Comparison of ENCODE assay signal across 16 cellular contexts in genomic region chr22:17218341-17218740, GRCh38. TPM values are rescaled to one million over a fixed set of nuclear protein-coding genes. Genes with fewer than 3 reads are reported as not detected.
A peak's percentile ranks its signal among the peaks of the same experiment; 100 is the strongest.
DNase-seq lines count a peak whose midpoint lies in the region; ATAC-seq and TF ChIP-seq lines count a peak whose summit lies in the region.
"Had no signal": no experiment of that assay in that cellular context is flagged by ENCODE, and none has a peak within 500 bp of the region (broad histone marks: within the 10 kb centered on the region; RNA-seq: fewer than 3 reads in every experiment).

No MANE protein-coding gene starts in this region.

- H4K20me1 ChIP-seq in SU-DHL-6 (ENCODE audit: low read depth, low read length) = no peaks in the 10 kb centered on the region

- 50 to 87% methylated on average over 2 to 4 of the region's 4 CpGs for WGBS in endodermal cell (ENCODE audit: insufficient coverage in 1 of 2, insufficient read length in 1 of 2), 2 experiments
- WGBS in suprapubic skin = 59% methylated on average over 4 of the region's 4 CpGs

- peak overlapping the region; percentile 45 for H3K4me3 ChIP-seq in SU-DHL-6 (ENCODE audit: insufficient read depth, low read length, poor library complexity, severe bottlenecking)
- H3K4me3 ChIP-seq in endodermal cell (ENCODE audit: low read length) = no peak overlapping the region
- peak overlapping the region; percentile 8 for H3K4me3 ChIP-seq in suprapubic skin
- H3K4me3 ChIP-seq: A549, K562 had no signal

- TF ChIP-seq POLR2A in suprapubic skin (IDR thresholded peaks at IDR 0.05) (no peak), erythroblast (IDR thresholded peaks at IDR 0.05; ENCODE audit: low read length) (no peak)

- H3K4me3 Mint-ChIP-seq in activated CD4-positive, alpha-beta T cell treated with anti-CD3 and anti-CD28 coated beads, Interleukin-2, amount 10 ng/mL, durations not matched to agents 7 days and 5 days = peak overlapping the region; percentile 83
- H3K4me3 Mint-ChIP-seq in endodermal cell = no peak overlapping the region
- H3K4me3 Mint-ChIP-seq: nephron progenitor cell, type B pancreatic cell had no signal

- H3K79me2 ChIP-seq in SU-DHL-6 (ENCODE audit: insufficient read depth, low read length) = 0 out of 2 replicates have a peak, but pooled peaks cover 4% of the 10 kb centered on the region

- CTCF ChIA-PET in activated CD4-positive, alpha-beta T cell treated with anti-CD3 and anti-CD28 coated beads, Interleukin-2, amount 10 ng/mL, durations not matched to agents 7 days and 5 days (lab: Charles Lee) = interaction anchor here (1.0 to 4.4 kb wide), 2 partner anchors 11 to 340 kb away, joined by 3 to 15 read pairs; no protein-coding TSS in a partner anchor

- peak overlapping the region; percentile 96 for H3K27ac Mint-ChIP-seq in activated CD4-positive, alpha-beta T cell treated with anti-CD3 and anti-CD28 coated beads, Interleukin-2, amount 10 ng/mL, durations not matched to agents 7 days and 5 days
- H3K27ac Mint-ChIP-seq in endodermal cell = no peak overlapping the region
- H3K27ac Mint-ChIP-seq: nephron progenitor cell, type B pancreatic cell had no signal

- POLR2A ChIA-PET in activated CD4-positive, alpha-beta T cell treated with anti-CD3 and anti-CD28 coated beads, Interleukin-2, amount 10 ng/mL, durations not matched to agents 7 days and 5 days (lab: Charles Lee) = no interaction called here

- TF ChIP-seq CTCF in SU-DHL-6 (IDR thresholded peaks at IDR 0.05; ENCODE audit: insufficient read depth, low read length, poor library complexity, severe bottlenecking) = no peak
- TF ChIP-seq CTCF in endodermal cell (conservative IDR thresholded peaks at IDR 0.05) = no peak
- no peak for TF ChIP-seq CTCF in suprapubic skin (IDR thresholded peaks at IDR 0.05)

- H3K4me1 ChIP-seq in endodermal cell (ENCODE audit: control insufficient read depth, insufficient read depth, low read length) (no peaks in the 10 kb centered on the region), suprapubic skin (no peaks in the 10 kb centered on the region)
- H3K4me1 ChIP-seq: A549, sigmoid colon had no signal

- H3F3A ChIP-seq in SU-DHL-6 (ENCODE audit: insufficient read depth) = peaks cover 9% of the 10 kb centered on the region; the same call in 1 of the 2 replicates

- H3K27me3 Mint-ChIP-seq in activated CD4-positive, alpha-beta T cell treated with anti-CD3 and anti-CD28 coated beads, Interleukin-2, amount 10 ng/mL, durations not matched to agents 7 days and 5 days = no peaks in the 10 kb centered on the region
- no peaks in the 10 kb centered on the region for H3K27me3 Mint-ChIP-seq in endodermal cell (ENCODE audit: insufficient read depth)
- H3K27me3 Mint-ChIP-seq: type B pancreatic cell had no signal

- H3K4me1 Mint-ChIP-seq in activated CD4-positive, alpha-beta T cell treated with anti-CD3 and anti-CD28 coated beads, Interleukin-2, amount 10 ng/mL, durations not matched to agents 7 days and 5 days = peaks cover 75% of the 10 kb centered on the region
- peaks cover 17% of the 10 kb centered on the region for H3K4me1 Mint-ChIP-seq in endodermal cell

- no peak for DNase-seq in activated CD4-positive, alpha-beta T cell treated with anti-CD3 and anti-CD28 coated beads, Interleukin-2, amount 10 ng/mL, durations not matched to agents 7 days and 5 days
- no peak for DNase-seq in activated CD4-positive, alpha-beta T cell treated with anti-CD3 and anti-CD28 coated beads for 48 hours
- DNase-seq in endodermal cell (peak; percentile 73), suprapubic skin (ENCODE audit: low spot score in 2 of 2) (no peak), erythroblast (lab: John Stamatoyannopoulos, UW) (no peak), kidney glomerular epithelial cell (lab: John Stamatoyannopoulos, UW) (no peak)
- DNase-seq: foreskin melanocyte, NCI-H2029, nephron progenitor cell, sigmoid colon had no signal

- peaks cover 4% of the 10 kb centered on the region for H3K9me3 Mint-ChIP-seq in activated CD4-positive, alpha-beta T cell treated with anti-CD3 and anti-CD28 coated beads, Interleukin-2, amount 10 ng/mL, durations not matched to agents 7 days and 5 days
- H3K9me3 Mint-ChIP-seq in endodermal cell = no peaks in the 10 kb centered on the region
- H3K9me3 Mint-ChIP-seq: nephron progenitor cell, type B pancreatic cell had no signal

- TF ChIP-seq EP300 in suprapubic skin (IDR thresholded peaks at IDR 0.05) = no peak

- peak overlapping the region; percentile 84 for H3K27ac ChIP-seq in SU-DHL-6 (ENCODE audit: low read depth, low read length)
- no peak overlapping the region for H3K27ac ChIP-seq in endodermal cell (ENCODE audit: low read depth, low read length)
- no peak overlapping the region for H3K27ac ChIP-seq in suprapubic skin
- H3K27ac ChIP-seq: A549 had no signal

- peak overlapping the region; percentile 94 for H3K4me2 ChIP-seq in SU-DHL-6 (ENCODE audit: low read depth, low read length, poor library complexity, severe bottlenecking)
- H3K4me2 ChIP-seq: A549 had no signal

- H3K9ac ChIP-seq in SU-DHL-6 (ENCODE audit: low read length) (peak overlapping the region; percentile 56), endodermal cell (ENCODE audit: extremely low read depth, low read length, poor library complexity, severe bottlenecking) (no peak overlapping the region)

- H3K27me3 ChIP-seq in SU-DHL-6 (ENCODE audit: low read length) (no peaks in the 10 kb centered on the region), endodermal cell (ENCODE audit: control insufficient read depth, insufficient read depth, low read length, poor library complexity, severe bottlenecking) (no peaks in the 10 kb centered on the region), suprapubic skin (peaks cover 2% of the 10 kb centered on the region)

- no peak for ATAC-seq in HG02623 (IDR thresholded peaks at IDR 0.05; ENCODE audit: unreplicated experiment)
- ATAC-seq: A549, HCT116, K562 had no signal

- H3K9me3 ChIP-seq in SU-DHL-6 (ENCODE audit: insufficient read depth, low read length) (no peaks in the 10 kb centered on the region), endodermal cell (ENCODE audit: control insufficient read depth, low read length) (no peaks in the 10 kb centered on the region), suprapubic skin (no peaks in the 10 kb centered on the region)
- H3K9me3 ChIP-seq: A549, sigmoid colon had no signal

- H3K36me3 Mint-ChIP-seq in activated CD4-positive, alpha-beta T cell treated with anti-CD3 and anti-CD28 coated beads, Interleukin-2, amount 10 ng/mL, durations not matched to agents 7 days and 5 days (ENCODE audit: low read depth) = peaks cover 19% of the 10 kb centered on the region
- H3K36me3 Mint-ChIP-seq in endodermal cell (ENCODE audit: low read depth) = no peaks in the 10 kb centered on the region
- H3K36me3 Mint-ChIP-seq: type B pancreatic cell had no signal

- H3K9me2 ChIP-seq in SU-DHL-6 (replicated peaks; ENCODE audit: insufficient read depth, low read length) = no peaks in the 10 kb centered on the region

- no peak overlapping the region for H2AFZ ChIP-seq in SU-DHL-6 (ENCODE audit: low read depth, low read length, severe bottlenecking)

- H3K36me3 ChIP-seq in SU-DHL-6 (ENCODE audit: low read length) (no peaks in the 10 kb centered on the region), endodermal cell (ENCODE audit: control insufficient read depth, insufficient read depth, low read length) (no peaks in the 10 kb centered on the region), suprapubic skin (no peaks in the 10 kb centered on the region)
- H3K36me3 ChIP-seq: sigmoid colon had no signal

RNA-seq across cellular contexts. Expression of gene ADA2, which starts 0.9 kb away (rescaled TPM):
- 100 to 1,000 TPM; 118 to 137 TPM for total RNA-seq in activated CD4-positive, alpha-beta T cell treated with anti-CD3 and anti-CD28 coated beads, Interleukin-2, amount 10 ng/mL, durations not matched to agents 7 days and 5 days
- total RNA-seq in endodermal cell = 10 to 100 TPM; 57.6 to 86.8 TPM
- 14.5 TPM for polyA plus RNA-seq in endodermal cell (2013, experiment 1 of 2)
- 12.1 TPM for polyA plus RNA-seq in endodermal cell (2013, experiment 2 of 2)
- total RNA-seq in suprapubic skin = 1 to 10 TPM in 3 of 4 donors, under 1 TPM in 1; 0.98 to 7.6 (median 6.4) TPM
- polyA plus RNA-seq: K562 had no signal

RNA-seq across cellular contexts. Expression of gene HDHD5, which starts 59.3 kb away (rescaled TPM):
- total RNA-seq in activated CD4-positive, alpha-beta T cell treated with anti-CD3 and anti-CD28 coated beads, Interleukin-2, amount 10 ng/mL, durations not matched to agents 7 days and 5 days = 10 to 100 TPM; 30.9 to 37.1 TPM
- 10 to 100 TPM; 39.4 to 53.0 TPM for total RNA-seq in endodermal cell
- polyA plus RNA-seq in endodermal cell (2013, experiment 1 of 2) = 40.5 TPM
- 36.8 TPM for polyA plus RNA-seq in endodermal cell (2013, experiment 2 of 2)
- 10 to 100 TPM; 38.5 to 58.3 (median 44.5) TPM for total RNA-seq in suprapubic skin

Comparison
In these comparisons a context has a peak if more than half of its experiments do, and no peak if none do; other contexts are left out.
1. RNA of gene ADA2, which starts 0.9 kb away (total RNA-seq): 118 to 137 TPM in activated CD4-positive, alpha-beta T cell treated with anti-CD3 and anti-CD28 coated beads, Interleukin-2, amount 10 ng/mL, durations not matched to agents 7 days and 5 days and 57.6 to 86.8 TPM in endodermal cell; 0.98 to 7.6 TPM in suprapubic skin; every median in the first group is over 4 times any median in the second.